ENCODE assay signal across 12 cellular contexts in the genomic region with DNA sequence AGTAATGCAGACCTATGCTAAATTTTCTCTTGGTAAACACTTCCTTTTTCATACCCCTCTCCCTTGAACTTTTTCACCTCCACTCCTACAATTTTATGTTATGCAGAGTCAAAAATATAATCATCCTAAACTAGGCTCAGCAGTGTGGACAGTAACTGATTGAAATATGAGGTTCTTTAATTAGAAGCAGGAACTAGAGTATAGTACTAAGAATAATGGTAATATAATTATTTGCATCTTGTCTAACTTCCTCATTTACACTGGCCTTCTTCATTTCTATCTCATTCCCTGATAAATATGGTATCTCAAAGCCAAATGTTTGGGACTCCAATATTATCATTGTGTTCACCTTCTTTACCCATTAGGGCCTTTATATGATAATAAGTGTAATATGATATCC. TPM values are rescaled to one million over a fixed set of nuclear protein-coding genes. Genes with fewer than 3 reads are reported as not detected.
A peak's percentile ranks its signal among the peaks of the same experiment; 100 is the strongest.
DNase-seq lines count a peak whose midpoint lies in the region; ATAC-seq and TF ChIP-seq lines count a peak whose summit lies in the region.
"Had no signal": no experiment of that assay in that cellular context is flagged by ENCODE, and none has a peak within 500 bp of the region (broad histone marks: within the 10 kb centered on the region; RNA-seq: fewer than 3 reads in every experiment).

No MANE protein-coding gene starts in this region.

- H3K27ac ChIP-seq in HL-60 (replicated peaks) = peak overlapping the region; percentile 47

- DNase-seq in SIG-M5 treated with dmso at 0.1 percent for 504 hours (lab: John Stamatoyannopoulos, UW; ENCODE audit: unreplicated experiment) = peak; percentile 46
- no peak for DNase-seq in SIG-M5 (lab: John Stamatoyannopoulos, UW)
- DNase-seq in HL-60 (ENCODE audit: low read depth in 1 of 2, low spot score in 1 of 2) = peak in 1 of 2 experiments; percentile 3
- no peak for DNase-seq in type B pancreatic cell (ENCODE audit: extremely low spot score, unreplicated experiment)
- no peak for DNase-seq in DMS114 treated with DMSO at 0.1 percent for 48 hours (lab: John Stamatoyannopoulos, UW; ENCODE audit: unreplicated experiment)
- no peak for DNase-seq in activated CD4-positive, alpha-beta T cell treated with anti-CD3 and anti-CD28 coated beads, Interleukin-2, amount 10 ng/mL, durations not matched to agents 24 days and 14 days
- DNase-seq in GOT3 (lab: John Stamatoyannopoulos, UW) = no peak
- DNase-seq: EL, IMR-90, NCI-H446 treated with DMSO at 0.1 percent for 48 hours had no signal

- no peaks in the 10 kb centered on the region for H3K27me3 Mint-ChIP-seq in type B pancreatic cell
- peaks cover 2% of the 10 kb centered on the region for H3K27me3 Mint-ChIP-seq in activated CD4-positive, alpha-beta T cell treated with anti-CD3 and anti-CD28 coated beads, Interleukin-2, amount 10 ng/mL, durations not matched to agents 24 days and 14 days

- no peak overlapping the region for H3K4me3 Mint-ChIP-seq in type B pancreatic cell
- no peak overlapping the region for H3K4me3 Mint-ChIP-seq in activated CD4-positive, alpha-beta T cell treated with anti-CD3 and anti-CD28 coated beads, Interleukin-2, amount 10 ng/mL, durations not matched to agents 24 days and 14 days

- peak overlapping the region; percentile 59 for H3K27ac Mint-ChIP-seq in type B pancreatic cell
- H3K27ac Mint-ChIP-seq in activated CD4-positive, alpha-beta T cell treated with anti-CD3 and anti-CD28 coated beads, Interleukin-2, amount 10 ng/mL, durations not matched to agents 24 days and 14 days = no peak overlapping the region

- peaks cover 9% of the 10 kb centered on the region for H3K4me1 Mint-ChIP-seq in type B pancreatic cell (ENCODE audit: unreplicated experiment)
- H3K4me1 Mint-ChIP-seq in activated CD4-positive, alpha-beta T cell treated with anti-CD3 and anti-CD28 coated beads, Interleukin-2, amount 10 ng/mL, durations not matched to agents 24 days and 14 days = no peaks in the 10 kb centered on the region

- no peaks in the 10 kb centered on the region for H3K9me3 Mint-ChIP-seq in type B pancreatic cell
- H3K9me3 Mint-ChIP-seq in activated CD4-positive, alpha-beta T cell treated with anti-CD3 and anti-CD28 coated beads, Interleukin-2, amount 10 ng/mL, durations not matched to agents 24 days and 14 days = no peaks in the 10 kb centered on the region

- H3K27me3 ChIP-seq in HL-60 (ENCODE audit: insufficient read depth, poor library complexity, severe bottlenecking) = no peaks in the 10 kb centered on the region

- intact Hi-C loops in activated CD4-positive, alpha-beta T cell treated with anti-CD3 and anti-CD28 coated beads, Interleukin-2, amount 10 ng/mL, durations not matched to agents 24 days and 14 days (cut with micrococcal nuclease) = no loop called here

- TF ChIP-seq CTCF in HL-60 (IDR thresholded peaks at IDR 0.05; ENCODE audit: insufficient read depth, low read length) = no peak
- no peak for TF ChIP-seq CTCF in type B pancreatic cell (conservative IDR thresholded peaks at IDR 0.05)

- peak; percentile 57 for ATAC-seq in HG02763 (IDR thresholded peaks at IDR 0.05; ENCODE audit: unreplicated experiment)

- H3K36me3 Mint-ChIP-seq in type B pancreatic cell = no peaks in the 10 kb centered on the region
- H3K36me3 Mint-ChIP-seq in activated CD4-positive, alpha-beta T cell treated with anti-CD3 and anti-CD28 coated beads, Interleukin-2, amount 10 ng/mL, durations not matched to agents 24 days and 14 days (ENCODE audit: low read depth) = no peaks in the 10 kb centered on the region

- H3K4me3 ChIP-seq in HL-60 (replicated peaks; ENCODE audit: insufficient read depth, low read length) = no peak overlapping the region

RNA-seq across cellular contexts. Expression of gene GALNT3, which starts 21.7 kb away (rescaled TPM):
- total RNA-seq in type B pancreatic cell (ENCODE audit: low replicate concordance) = 28.8 and 62.1 TPM in 2 replicates
- 4.9 and 6.1 TPM in 2 replicates for total RNA-seq in activated CD4-positive, alpha-beta T cell treated with anti-CD3 and anti-CD28 coated beads, Interleukin-2, amount 10 ng/mL, durations not matched to agents 24 days and 14 days
- total RNA-seq: A172 had no signal
